In genomic region chr12:129531004-129531403, GRCh38 we compare ENCODE assay signal across 1 cellular context.
A peak's percentile ranks its signal among the peaks of the same experiment; 100 is the strongest.
TF ChIP-seq lines count a peak whose summit lies in the region.

No MANE protein-coding gene starts in this region.

TF ChIP-seq in H1, 55 proteins besides CTCF, POLR2A, EP300 and RAD21:
- TF ChIP-seq ATF2 (IDR thresholded peaks at IDR 0.05; ENCODE audit: low read length), result no peak
- 0 out of 2 replicates have a peak, but pooled peaks have one; percentile 19 for TF ChIP-seq TEAD4 (IDR thresholded peaks at IDR 0.05; ENCODE audit: low read depth, low read length)
- no peak for TF ChIP-seq KDM5A (IDR thresholded peaks at IDR 0.05; ENCODE audit: low read length)
- peak; percentile 59; the same call in 1 of the 2 replicates for TF ChIP-seq BACH1 (IDR thresholded peaks at IDR 0.05; ENCODE audit: low read length)
- peak; percentile 7; the same call in 1 of the 2 replicates for TF ChIP-seq ATF3 (IDR thresholded peaks at IDR 0.05; ENCODE audit: insufficient read depth, low read depth, low read length)
- 0 out of 2 replicates have a peak, but pooled peaks have one; percentile 14 for TF ChIP-seq TCF12 (IDR thresholded peaks at IDR 0.05; ENCODE audit: low read depth, low read length)
- TF ChIP-seq JUN (IDR thresholded peaks at IDR 0.05; ENCODE audit: low read depth, low read length), result peak; percentile 41; the same call in 1 of the 2 replicates
- TF ChIP-seq MAX (IDR thresholded peaks at IDR 0.05), result peak; percentile 88
- TF ChIP-seq JUND (IDR thresholded peaks at IDR 0.05; ENCODE audit: low read length), result peak; percentile 81; the same call in 1 of the 2 replicates
- peak; percentile 80 for TF ChIP-seq E2F6 (IDR thresholded peaks at IDR 0.05)
- TF ChIP-seq YY1 (IDR thresholded peaks at IDR 0.05; ENCODE audit: low read depth, low read length), result no peak
- 0 out of 2 replicates have a peak, but pooled peaks have one; percentile 27 for TF ChIP-seq USF2 (IDR thresholded peaks at IDR 0.05; ENCODE audit: low read length)
